Comparison of ENCODE assay signal across 10 cellular contexts in the genomic region with DNA sequence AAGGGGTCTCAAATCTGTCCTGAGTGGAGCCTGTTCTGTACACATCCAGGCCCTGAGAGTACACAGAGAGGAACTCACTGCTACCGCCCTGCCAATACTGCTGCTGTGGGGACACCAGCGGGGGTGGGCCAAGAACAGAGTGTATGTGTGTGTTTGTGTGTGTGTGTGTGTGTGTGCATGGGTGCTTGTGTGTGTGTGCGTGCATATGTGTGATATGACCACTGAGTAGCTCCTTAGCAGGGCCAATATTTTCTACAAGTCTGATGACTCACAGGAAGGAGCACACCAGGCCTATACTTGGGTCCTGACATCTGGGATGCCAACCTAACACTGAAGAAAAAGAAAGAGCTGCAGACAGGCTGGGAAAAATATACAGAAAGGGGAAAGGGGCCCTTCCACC. TPM values are rescaled to one million over a fixed set of nuclear protein-coding genes. Genes with fewer than 3 reads are reported as not detected.
DNase-seq lines count a peak whose midpoint lies in the region; ATAC-seq and TF ChIP-seq lines count a peak whose summit lies in the region.
"Had no signal": no experiment of that assay in that cellular context is flagged by ENCODE, and none has a peak within 500 bp of the region (broad histone marks: within the 10 kb centered on the region; RNA-seq: fewer than 3 reads in every experiment).

No MANE protein-coding gene starts in this region.

- no peak overlapping the region for H3K27ac ChIP-seq in CD4-positive, alpha-beta memory T cell (ENCODE audit: low read depth, low read length)
- H3K27ac ChIP-seq in psoas muscle, result peak overlapping the region; percentile 88
- no peak overlapping the region for H3K27ac ChIP-seq in SJCRH30

- CTCF ChIA-PET in CD4-positive, alpha-beta memory T cell (lab: Charles Lee; ENCODE audit: partially characterized antibody), result interaction anchor here (0.8 to 1.1 kb wide), 2 partner anchors 8 to 61 kb away, joined by 3 read pairs; no protein-coding TSS in a partner anchor

- no peaks in the 10 kb centered on the region for H3K36me3 ChIP-seq in CD4-positive, alpha-beta memory T cell (ENCODE audit: insufficient read depth, low read length)
- H3K36me3 ChIP-seq in psoas muscle (ENCODE audit: insufficient read depth in 1 of 2, low read depth in 1 of 2) (no peaks in the 10 kb centered on the region), SJCRH30 (no peaks in the 10 kb centered on the region)

- H3K4me1 Mint-ChIP-seq in CD4-positive, alpha-beta memory T cell, result peaks cover 14 to 31% (median 20%) of the 10 kb centered on the region in 4 donors

- H3K9me3 Mint-ChIP-seq in CD4-positive, alpha-beta memory T cell, result no peaks in the 10 kb centered on the region

- H3K36me3 Mint-ChIP-seq in CD4-positive, alpha-beta memory T cell, result no peaks in the 10 kb centered on the region

- H3K4me3 ChIP-seq in CD4-positive, alpha-beta memory T cell (ENCODE audit: low read length in 2 of 2), result no peak overlapping the region
- H3K4me3 ChIP-seq in psoas muscle (peak overlapping the region; percentile 44), SJCRH30 (no peak overlapping the region)

- no peaks in the 10 kb centered on the region for H3K27me3 ChIP-seq in CD4-positive, alpha-beta memory T cell (ENCODE audit: insufficient read depth, low read length)
- H3K27me3 ChIP-seq in psoas muscle (ENCODE audit: insufficient read depth in 3 of 3, low read length in 2 of 3), result no peaks in the 10 kb centered on the region
- H3K27me3 ChIP-seq in SJCRH30, result peaks cover 5% of the 10 kb centered on the region; the same call in 1 of the 2 replicates

- no peak for DNase-seq in CD4-positive, alpha-beta memory T cell
- DNase-seq in MV-4-11 (lab: John Stamatoyannopoulos, UW), result peak; percentile 77
- DNase-seq in dermis blood vessel endothelial cell, result peak; percentile 47
- no peak for DNase-seq in psoas muscle
- no peak for DNase-seq in NCI-H2107 treated with DMSO at 0.1 percent for 48 hours (lab: John Stamatoyannopoulos, UW; ENCODE audit: unreplicated experiment)
- no peak for DNase-seq in SJCRH30
- DNase-seq in HuH-7.5 (ENCODE audit: low spot score), result no peak
- DNase-seq in NCI-H146 treated with DMSO at 0.1 percent for 48 hours (lab: John Stamatoyannopoulos, UW; ENCODE audit: unreplicated experiment), result no peak
- DNase-seq: amniotic stem cell, posterior cingulate gyrus had no signal

- intact Hi-C loops in CD4-positive, alpha-beta memory T cell (cut with micrococcal nuclease), result no loop called here
- intact Hi-C loops in psoas muscle (cut with DNase I), result loop anchor here (2.0 to 10.0 kb wide), 3 partner anchors 32 to 52 kb away; a partner anchor contains a TSS

- H3K27me3 Mint-ChIP-seq in CD4-positive, alpha-beta memory T cell, result peaks cover 0 to 4% of the 10 kb centered on the region in 2 donors

- no peaks in the 10 kb centered on the region for H3K9me3 ChIP-seq in CD4-positive, alpha-beta memory T cell (ENCODE audit: control insufficient read depth in 1 of 2, low read length in 2 of 2)
- H3K9me3 ChIP-seq in psoas muscle (no peaks in the 10 kb centered on the region), SJCRH30 (replicated peaks) (no peaks in the 10 kb centered on the region)

- TF ChIP-seq CTCF in psoas muscle (IDR thresholded peaks at IDR 0.05), result no peak

- ATAC-seq in psoas muscle, result peak; percentile 48 to 70 (median 68)

- peaks cover 28% of the 10 kb centered on the region for H3K4me1 ChIP-seq in CD4-positive, alpha-beta memory T cell (ENCODE audit: insufficient read depth, low read length)
- peaks cover 36% of the 10 kb centered on the region for H3K4me1 ChIP-seq in psoas muscle
- H3K4me1 ChIP-seq in SJCRH30, result no peaks in the 10 kb centered on the region

- H3K27ac Mint-ChIP-seq in CD4-positive, alpha-beta memory T cell, result peak overlapping the region in 3 of 7 donors; percentile 48 to 76 (median 62)

- H3K4me3 Mint-ChIP-seq in CD4-positive, alpha-beta memory T cell, result peak overlapping the region in 6 of 8 donors; percentile 5 to 63 (median 37)

- POLR2A ChIA-PET in CD4-positive, alpha-beta memory T cell (lab: Charles Lee; ENCODE audit: partially characterized antibody), result no interaction called here

- 80 to 93% (median 92%) methylated on average over 3 of the region's 3 CpGs for WGBS in psoas muscle, 3 donors

RNA-seq across cellular contexts. Expression of a gene that starts 1.4 kb away (rescaled TPM):
- total RNA-seq in CD4-positive, alpha-beta memory T cell, result not detected
- not detected for polyA plus RNA-seq in CD4-positive, alpha-beta memory T cell
- total RNA-seq in dermis blood vessel endothelial cell (0.09 TPM in 1 of 2 replicates, not detected in the other), psoas muscle (1 to 10 TPM; 1.4 to 6.2 (median 3.9) TPM)
- 10 to 100 TPM in 1 of 3 donors, under 1 TPM in 2; 0.04 to 17.2 (median 0.31) TPM for polyA plus RNA-seq in psoas muscle
- total RNA-seq in SJCRH30 (2014; rRNA removed; shearing (Covaris generic)), result not detected in 2 replicates

RNA-seq across cellular contexts. Expression of a gene that starts 26.4 kb away (rescaled TPM):
- total RNA-seq in CD4-positive, alpha-beta memory T cell, result not detected
- not detected for polyA plus RNA-seq in CD4-positive, alpha-beta memory T cell
- total RNA-seq in dermis blood vessel endothelial cell (not detected in 2 replicates), psoas muscle (1 to 10 TPM in 1 of 4 donors, under 1 TPM in 2, not detected in 1; 0.40 to 1.1 (median 0.64) TPM)
- polyA plus RNA-seq in psoas muscle, result under 1 TPM; 0.04 to 0.73 (median 0.24) TPM
- not detected in 2 replicates for total RNA-seq in SJCRH30 (2014; rRNA removed; shearing (Covaris generic))

RNA-seq across cellular contexts. Expression of a gene that starts 32.3 kb away (rescaled TPM):
- 1 to 10 TPM; 3.6 to 5.6 TPM for total RNA-seq in CD4-positive, alpha-beta memory T cell
- 1 to 10 TPM; 1.2 to 2.3 TPM for polyA plus RNA-seq in CD4-positive, alpha-beta memory T cell
- total RNA-seq in dermis blood vessel endothelial cell, result 13.3 and 37.6 TPM in 2 replicates
- 10 to 100 TPM in 2 of 4 donors, 1 to 10 TPM in 2; 7.9 to 29.6 (median 10.2) TPM for total RNA-seq in psoas muscle
- 1 to 10 TPM; 1.6 to 3.2 (median 2.5) TPM for polyA plus RNA-seq in psoas muscle
- total RNA-seq in SJCRH30 (2014; rRNA removed; shearing (Covaris generic)), result 32.4 and 32.8 TPM in 2 replicates

RNA-seq across cellular contexts. Expression of a gene that starts 45.3 kb away (rescaled TPM):
- total RNA-seq in CD4-positive, alpha-beta memory T cell, result not detected
- polyA plus RNA-seq in CD4-positive, alpha-beta memory T cell, result 1 to 10 TPM in 1 of 2 donors, under 1 TPM in 1; 0.28 to 1.1 TPM
- total RNA-seq in dermis blood vessel endothelial cell, result 2.0 and 3.7 TPM in 2 replicates
- under 1 TPM in 3 of 4 donors, not detected in 1; 0.25 to 0.75 (median 0.69) TPM for total RNA-seq in psoas muscle
- under 1 TPM; 0.17 to 0.81 (median 0.59) TPM for polyA plus RNA-seq in psoas muscle
- 2.7 and 2.9 TPM in 2 replicates for total RNA-seq in SJCRH30 (2014; rRNA removed; shearing (Covaris generic))

Comparison
In these comparisons a context has a peak if more than half of its experiments do, and no peak if none do; other contexts are left out.
1. DNase-seq: peak in MV-4-11 (single experiment) and dermis blood vessel endothelial cell (single experiment); none in CD4-positive, alpha-beta memory T cell (0 of 5), psoas muscle (0 of 2), NCI-H2107 treated with DMSO at 0.1 percent for 48 hours (single experiment), SJCRH30 (0 of 2), HuH-7.5 (single experiment) and NCI-H146 treated with DMSO at 0.1 percent for 48 hours (single experiment).